8 cellular contexts compared by ENCODE assay signal in genomic region chr12:12358528-12358927, GRCh38. TPM values are rescaled to one million over a fixed set of nuclear protein-coding genes. Genes with fewer than 3 reads are reported as not detected.
DNase-seq lines count a peak whose midpoint lies in the region; ATAC-seq, FAIRE-seq and TF ChIP-seq lines count a peak whose summit lies in the region.

No MANE protein-coding gene starts in this region.

- no peaks in the 10 kb centered on the region for H3K27me3 ChIP-seq in CD4-positive, alpha-beta T cell (ENCODE audit: control insufficient read depth, insufficient read depth, low read length)
- H3K27me3 ChIP-seq in duodenal mucosa (ENCODE audit: control insufficient read depth in 1 of 2, insufficient read depth in 2 of 2, low read length in 2 of 2): no peaks in the 10 kb centered on the region
- H3K27me3 ChIP-seq in osteoblast (ENCODE audit: insufficient read depth, low read length): no peaks in the 10 kb centered on the region

- peak overlapping the region; percentile 97 for H3K27ac Mint-ChIP-seq in CD4-positive, alpha-beta T cell

- H2AFZ ChIP-seq in osteoblast (ENCODE audit: low read length): peak overlapping the region; percentile 87

- H3K4me1 Mint-ChIP-seq in CD4-positive, alpha-beta T cell (ENCODE audit: low read depth): peaks cover 62% of the 10 kb centered on the region

- peak overlapping the region; percentile 87 to 88 for H3K4me3 ChIP-seq in duodenal mucosa (ENCODE audit: low read depth in 1 of 2, low read length in 2 of 2)
- H3K4me3 ChIP-seq in osteoblast (ENCODE audit: insufficient read depth, low read length): peak overlapping the region; percentile 98

- H3K36me3 Mint-ChIP-seq in CD4-positive, alpha-beta T cell (ENCODE audit: low read depth): peaks cover 31% of the 10 kb centered on the region

- H3K36me3 ChIP-seq in duodenal mucosa (ENCODE audit: control insufficient read depth in 1 of 2, insufficient read depth in 2 of 2, low read length in 2 of 2) (peaks cover 0 to 6% of the 10 kb centered on the region in 2 donors), osteoblast (ENCODE audit: insufficient read depth, low read length) (peaks cover 3% of the 10 kb centered on the region)

- CTCF ChIA-PET in CD4-positive, alpha-beta T cell (lab: Charles Lee): interaction anchor here (1.1 to 2.9 kb wide), 3 partner anchors 358 to 378 kb away, joined by 4 to 13 read pairs (median 4); no protein-coding TSS in a partner anchor

- TF ChIP-seq CTCF in CD4-positive, alpha-beta T cell (IDR thresholded peaks at IDR 0.05): no peak
- TF ChIP-seq CTCF in osteoblast (IDR thresholded peaks at IDR 0.05; ENCODE audit: extremely low read depth, low read depth, low read length): no peak

- no peaks in the 10 kb centered on the region for H3K27me3 Mint-ChIP-seq in CD4-positive, alpha-beta T cell

- no peaks in the 10 kb centered on the region for H3K9me3 ChIP-seq in CD4-positive, alpha-beta T cell (ENCODE audit: control insufficient read depth, low read length)
- H3K9me3 ChIP-seq in duodenal mucosa (ENCODE audit: control insufficient read depth in 1 of 2, low read length in 2 of 2) (no peaks in the 10 kb centered on the region), osteoblast (ENCODE audit: low read depth, low read length) (no peaks in the 10 kb centered on the region)

- peak overlapping the region; percentile 94 to 99 for H3K9ac ChIP-seq in duodenal mucosa (ENCODE audit: low read depth in 1 of 2, low read length in 2 of 2)

- no peaks in the 10 kb centered on the region for H4K20me1 ChIP-seq in osteoblast (ENCODE audit: insufficient read depth, low read length)

- POLR2A ChIA-PET in CD4-positive, alpha-beta T cell (lab: Charles Lee): interaction anchor here (0.7 to 3.9 kb wide), 18 partner anchors 9 to 813 kb away, joined by 3 to 175 read pairs (median 19); partner anchors contain the start of genes CDKN1B, DUSP16, GPR19 and LRP6

- no peak for ATAC-seq in CD4-positive, alpha-beta T cell (ENCODE audit: poor library complexity)
- ATAC-seq in HG02798 (IDR thresholded peaks at IDR 0.05; ENCODE audit: poor library complexity, unreplicated experiment): no peak

- H3K4me2 ChIP-seq in osteoblast (ENCODE audit: insufficient read depth, low read length): peak overlapping the region; percentile 75

- no peak for FAIRE-seq in H54 (lab: Jason Lieb, UNC)
- FAIRE-seq in HTR-8/SVneo (lab: Jason Lieb, UNC): no peak

- peaks cover 40% of the 10 kb centered on the region for H3K79me2 ChIP-seq in osteoblast (ENCODE audit: insufficient read depth, low read length)

- H3K4me1 ChIP-seq in duodenal mucosa (ENCODE audit: control insufficient read depth in 1 of 2, insufficient read depth in 2 of 2, low read length in 2 of 2) (peaks cover 7 to 14% of the 10 kb centered on the region in 2 donors), osteoblast (ENCODE audit: insufficient read depth, low read length) (peaks cover 11% of the 10 kb centered on the region)

- no peaks in the 10 kb centered on the region for H3K9me3 Mint-ChIP-seq in CD4-positive, alpha-beta T cell

- H3K27ac ChIP-seq in CD4-positive, alpha-beta T cell (ENCODE audit: low read depth, low read length): no peak overlapping the region
- H3K27ac ChIP-seq in duodenal mucosa (ENCODE audit: low read depth, low read length) (no peak overlapping the region), osteoblast (ENCODE audit: low read depth, low read length) (peak overlapping the region; percentile 91)

- no peak for DNase-seq in CD4-positive, alpha-beta T cell
- DNase-seq in NAMALWA (ENCODE audit: low spot score) (peak; percentile 79), osteoblast (ENCODE audit: insufficient read length, low spot score, missing footprints) (no peak), H54 (ENCODE audit: insufficient read length, low spot score) (no peak), NCI-H446 treated with DMSO at 0.1 percent for 48 hours (lab: John Stamatoyannopoulos, UW) (no peak), HTR-8/SVneo (ENCODE audit: insufficient read length, low spot score) (no peak)

- peak overlapping the region; percentile 94 for H3K4me3 Mint-ChIP-seq in CD4-positive, alpha-beta T cell

- intact Hi-C loops in CD4-positive, alpha-beta T cell (cut with DNase I, micrococcal nuclease): loop anchor here (5.0 to 10.0 kb wide), 8 partner anchors 204 to 1744 kb away; partner anchors contain the start of genes CREBL2 (in 2 of the 2), DDX47 (in 1 of the 2), DUSP16 (in 1 of the 2) and GSG1 (in 1 of the 2)

- no peak for TF ChIP-seq POLR2A in H54 (IDR thresholded peaks at IDR 0.05; ENCODE audit: low read depth, low read length)

RNA-seq across cellular contexts. Expression of gene BORCS5, which starts 1.6 kb away (rescaled TPM):
- 10 to 100 TPM; 36.4 to 39.3 TPM for total RNA-seq in CD4-positive, alpha-beta T cell
- total RNA-seq in osteoblast: 14.8 and 20.0 TPM in 2 replicates

RNA-seq across cellular contexts. Expression of gene MANSC1, which starts 8.5 kb away (rescaled TPM):
- total RNA-seq in CD4-positive, alpha-beta T cell: under 1 TPM; 0.33 to 0.45 TPM
- 3.3 and 4.7 TPM in 2 replicates for total RNA-seq in osteoblast
